ENCODE assay signal across 26 cellular contexts in genomic region chr11:96474263-96474662, GRCh38.
"Had no signal": no experiment of that assay in that cellular context is flagged by ENCODE, and none has a peak within 500 bp of the region (broad histone marks: within the 10 kb centered on the region; RNA-seq: fewer than 3 reads in every experiment).

No MANE protein-coding gene starts in this region.

- H3K9me3 ChIP-seq: SJCRH30 had no signal

- H3K27ac ChIP-seq: ascending aorta, KMS-11, RWPE1, SJCRH30, SK-N-MC had no signal

- H3K27me3 ChIP-seq: ascending aorta, SJCRH30 had no signal

- H3K4me3 ChIP-seq: ascending aorta, SJCRH30, SK-N-MC had no signal

- DNase-seq: activated CD4-positive, alpha-beta T cell treated with anti-CD3 and anti-CD28 coated beads, Interleukin-2, amount 10 ng/mL, durations not matched to agents 24 days and 14 days; activated CD4-positive, alpha-beta T cell treated with anti-CD3 and anti-CD28 coated beads, Interleukin-2, amount 50 U/mL, for 4 hours; activated CD8-positive, alpha-beta T cell treated with anti-CD3 and anti-CD28 coated beads for 36 hours; activated effector memory CD4-positive, alpha-beta T cell treated with anti-CD3 and anti-CD28 coated beads, Interleukin-2, amount 50 U/mL, for 16 hours; activated naive CD4-positive, alpha-beta T cell; activated naive CD4-positive, alpha-beta T cell treated with anti-CD3 and anti-CD28 coated beads, Interleukin-2, amount 50 U/mL, for 16 hours; activated naive CD8-positive, alpha-beta T cell treated with anti-CD3 and anti-CD28 coated beads for 36 hours; activated T-cell treated with anti-CD3 and anti-CD28 coated beads, Interleukin-2, amount 50 U/mL, for 1 hour; activated T-cell treated with anti-CD3 and anti-CD28 coated beads, Interleukin-2, amount 50 U/mL, for 72 hours; amniotic stem cell; caudate nucleus; MM.1S; MV-4-11; NCI-H1092; NCI-H1436 treated with DMSO at 0.1 percent for 48 hours; NCI-H1694 treated with DMSO at 0.1 percent for 48 hours; NCI-H2029; NCI-H345; NCI-H524 treated with DMSO at 0.1 percent for 48 hours; Right ventricle myocardium superior; SJCRH30 had no signal

- H3K4me1 ChIP-seq: ascending aorta, SJCRH30 had no signal

- H3K36me3 ChIP-seq: ascending aorta, SJCRH30 had no signal

- H3K9ac ChIP-seq: KMS-11 had no signal

- ATAC-seq: activated CD8-positive, alpha-beta T cell treated with anti-CD3 and anti-CD28 coated beads for 36 hours; activated T-cell treated with anti-CD3 and anti-CD28 coated beads, Interleukin-2, amount 50 U/mL, for 72 hours; activated T-helper 17 cell treated with anti-CD3 and anti-CD28 coated beads, Interleukin-2, amount 50 U/mL, for 72 hours had no signal

- H3K4me2 ChIP-seq: KMS-11 had no signal
